ENCODE assay signal across 17 cellular contexts in the genomic region with DNA sequence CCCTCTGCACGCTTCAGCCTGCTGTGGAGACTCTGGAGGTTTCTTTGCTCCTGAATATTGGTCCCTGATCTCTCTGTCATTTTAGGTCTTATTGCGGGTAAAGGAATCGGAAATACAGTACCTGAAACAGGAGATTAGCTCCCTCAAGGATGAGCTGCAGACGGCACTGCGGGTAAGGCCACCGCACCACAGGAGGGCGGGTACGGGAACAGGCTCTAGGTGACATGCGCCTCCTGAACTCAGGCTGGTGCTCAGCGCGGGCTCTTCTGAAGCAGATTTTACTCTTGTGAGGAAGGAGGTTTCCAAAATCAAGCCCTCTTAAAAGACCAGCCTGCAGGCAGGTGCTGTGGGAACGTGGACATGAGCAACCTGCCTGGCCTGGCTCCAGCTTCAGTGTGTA. TPM values are rescaled to one million over a fixed set of nuclear protein-coding genes. Genes with fewer than 3 reads are reported as not detected.
DNase-seq lines count a peak whose midpoint lies in the region; ATAC-seq and TF ChIP-seq lines count a peak whose summit lies in the region.
"Had no signal": no experiment of that assay in that cellular context is flagged by ENCODE, and none has a peak within 500 bp of the region (broad histone marks: within the 10 kb centered on the region; RNA-seq: fewer than 3 reads in every experiment).

No MANE protein-coding gene starts in this region.

- no peak overlapping the region for H3K4me2 ChIP-seq in mammary epithelial cell (ENCODE audit: insufficient read depth, low read depth, low read length)

- H3K4me1 ChIP-seq in mammary epithelial cell (ENCODE audit: insufficient read depth, low read length) (peaks cover 13% of the 10 kb centered on the region), spleen (peaks cover 17 to 98% (median 54%) of the 10 kb centered on the region in 6 donors)
- H3K4me1 ChIP-seq: sigmoid colon had no signal

- no peaks in the 10 kb centered on the region for H4K20me1 ChIP-seq in mammary epithelial cell (ENCODE audit: insufficient read depth, low read length)

- no peak overlapping the region for H3K27ac ChIP-seq in mammary epithelial cell (ENCODE audit: insufficient read depth, low read depth, low read length)
- peak overlapping the region; percentile 14 to 78 (median 69) for H3K27ac ChIP-seq in spleen
- H3K27ac ChIP-seq: sigmoid colon, upper lobe of right lung had no signal

- H3K9ac ChIP-seq in mammary epithelial cell (ENCODE audit: insufficient read depth, low read length), result no peak overlapping the region

- no peak for ATAC-seq in activated naive CD8-positive, alpha-beta T cell treated with anti-CD3 and anti-CD28 coated beads, Interleukin-2, amount 10 ng/mL, durations not matched to agents 7 days and 5 days (ENCODE audit: low read depth)
- no peak for ATAC-seq in activated CD4-positive, CD25-positive, alpha-beta regulatory T cell treated with anti-CD3 and anti-CD28 coated beads, Interleukin-2, amount 50 U/mL, for 24 hours
- ATAC-seq: upper lobe of right lung had no signal

- H3K27me3 ChIP-seq in mammary epithelial cell (ENCODE audit: insufficient read depth, low read length) (no peaks in the 10 kb centered on the region), spleen (replicated peaks in 1 of 7) (no peaks in the 10 kb centered on the region)
- H3K27me3 ChIP-seq: sigmoid colon, upper lobe of right lung had no signal

- CTCF ChIA-PET in MCF 10A (lab: Yijun Ruan, JAX), result no interaction called here
- CTCF ChIA-PET in mammary epithelial cell (lab: Charles Lee; ENCODE audit: low non-redundant PET), result no interaction called here
- CTCF ChIA-PET in activated CD4-positive, alpha-beta T cell treated with anti-CD3 and anti-CD28 coated beads, Interleukin-2, amount 10 ng/mL, durations not matched to agents 7 days and 5 days (lab: Charles Lee), result interaction anchor here (1.1 to 1.5 kb wide), 2 partner anchors 16 to 24 kb away, joined by 3 to 5 read pairs; no protein-coding TSS in a partner anchor

- TF ChIP-seq CTCF in MCF 10A (IDR thresholded peaks at IDR 0.05; ENCODE audit: unreplicated experiment) (no peak), mammary epithelial cell (conservative IDR thresholded peaks at IDR 0.05 in 1 of 2, IDR thresholded peaks at IDR 0.05 in 1 of 2; ENCODE audit: extremely low read depth in 1 of 2, insufficient read depth in 1 of 2, low read depth in 1 of 2, low read length in 2 of 2) (no peak), spleen (IDR thresholded peaks at IDR 0.05 in 8 of 11, conservative IDR thresholded peaks at IDR 0.05 in 3 of 11) (no peak)

- H3K4me3 Mint-ChIP-seq in MCF 10A (ENCODE audit: unreplicated experiment), result no peak overlapping the region
- H3K4me3 Mint-ChIP-seq in activated CD4-positive, alpha-beta T cell treated with anti-CD3 and anti-CD28 coated beads, Interleukin-2, amount 10 ng/mL, durations not matched to agents 7 days and 5 days, result peak overlapping the region; percentile 64
- peak overlapping the region; percentile 48 for H3K4me3 Mint-ChIP-seq in activated naive CD8-positive, alpha-beta T cell treated with anti-CD3 and anti-CD28 coated beads, Interleukin-2, amount 10 ng/mL, durations not matched to agents 7 days and 5 days
- H3K4me3 Mint-ChIP-seq: mesothelial cell of epicardium had no signal

- no peak overlapping the region for H3K4me3 ChIP-seq in mammary epithelial cell (replicated peaks in 1 of 3; ENCODE audit: insufficient read depth in 1 of 3, low read depth in 2 of 3, low read length in 3 of 3)
- peak overlapping the region in 1 of 8 donors; percentile 18 for H3K4me3 ChIP-seq in spleen
- H3K4me3 ChIP-seq: sigmoid colon, upper lobe of right lung had no signal

- H3K9me3 Mint-ChIP-seq in MCF 10A (ENCODE audit: unreplicated experiment), result no peaks in the 10 kb centered on the region
- no peaks in the 10 kb centered on the region for H3K9me3 Mint-ChIP-seq in activated CD4-positive, alpha-beta T cell treated with anti-CD3 and anti-CD28 coated beads, Interleukin-2, amount 10 ng/mL, durations not matched to agents 7 days and 5 days
- H3K9me3 Mint-ChIP-seq in activated naive CD8-positive, alpha-beta T cell treated with anti-CD3 and anti-CD28 coated beads, Interleukin-2, amount 10 ng/mL, durations not matched to agents 7 days and 5 days, result no peaks in the 10 kb centered on the region
- H3K9me3 Mint-ChIP-seq: mesothelial cell of epicardium had no signal

- H3K36me3 ChIP-seq in mammary epithelial cell (ENCODE audit: insufficient read depth, low read length), result peaks cover 60% of the 10 kb centered on the region
- H3K36me3 ChIP-seq in spleen, result peaks cover 0 to 100% (median 95%) of the 10 kb centered on the region in 6 donors

- dilution Hi-C loops in mammary epithelial cell (cut with HindIII; ENCODE audit: low sequenced_read_pairs), result no loop called here

- no peaks in the 10 kb centered on the region for H3K4me1 Mint-ChIP-seq in MCF 10A (ENCODE audit: insufficient read depth, unreplicated experiment)
- H3K4me1 Mint-ChIP-seq in activated CD4-positive, alpha-beta T cell treated with anti-CD3 and anti-CD28 coated beads, Interleukin-2, amount 10 ng/mL, durations not matched to agents 7 days and 5 days, result peaks cover 93% of the 10 kb centered on the region
- peaks cover 46% of the 10 kb centered on the region for H3K4me1 Mint-ChIP-seq in activated naive CD8-positive, alpha-beta T cell treated with anti-CD3 and anti-CD28 coated beads, Interleukin-2, amount 10 ng/mL, durations not matched to agents 7 days and 5 days
- H3K4me1 Mint-ChIP-seq: mesothelial cell of epicardium had no signal

- H3K27me3 Mint-ChIP-seq in MCF 10A (ENCODE audit: insufficient read depth, unreplicated experiment), result no peaks in the 10 kb centered on the region
- H3K27me3 Mint-ChIP-seq in activated CD4-positive, alpha-beta T cell treated with anti-CD3 and anti-CD28 coated beads, Interleukin-2, amount 10 ng/mL, durations not matched to agents 7 days and 5 days, result no peaks in the 10 kb centered on the region
- no peaks in the 10 kb centered on the region for H3K27me3 Mint-ChIP-seq in activated naive CD8-positive, alpha-beta T cell treated with anti-CD3 and anti-CD28 coated beads, Interleukin-2, amount 10 ng/mL, durations not matched to agents 7 days and 5 days

- no peak for TF ChIP-seq POLR2A in spleen (IDR thresholded peaks at IDR 0.05)

- in situ Hi-C loops in mammary epithelial cell (cut with MboI; ENCODE audit: low sequenced_read_pairs in 2 of 2), result no loop called here

- peaks cover 80% of the 10 kb centered on the region for H3K36me3 Mint-ChIP-seq in MCF 10A (ENCODE audit: insufficient read depth, unreplicated experiment)
- H3K36me3 Mint-ChIP-seq in activated CD4-positive, alpha-beta T cell treated with anti-CD3 and anti-CD28 coated beads, Interleukin-2, amount 10 ng/mL, durations not matched to agents 7 days and 5 days (ENCODE audit: low read depth), result peaks cover 84% of the 10 kb centered on the region
- peaks cover 33% of the 10 kb centered on the region for H3K36me3 Mint-ChIP-seq in activated naive CD8-positive, alpha-beta T cell treated with anti-CD3 and anti-CD28 coated beads, Interleukin-2, amount 10 ng/mL, durations not matched to agents 7 days and 5 days

- H3K27ac Mint-ChIP-seq in MCF 10A (ENCODE audit: low read depth, unreplicated experiment), result peak overlapping the region; percentile 61
- peak overlapping the region; percentile 97 for H3K27ac Mint-ChIP-seq in activated CD4-positive, alpha-beta T cell treated with anti-CD3 and anti-CD28 coated beads, Interleukin-2, amount 10 ng/mL, durations not matched to agents 7 days and 5 days
- H3K27ac Mint-ChIP-seq in activated naive CD8-positive, alpha-beta T cell treated with anti-CD3 and anti-CD28 coated beads, Interleukin-2, amount 10 ng/mL, durations not matched to agents 7 days and 5 days, result peak overlapping the region; percentile 79
- H3K27ac Mint-ChIP-seq: mesothelial cell of epicardium had no signal

- no TSS peak for BruUV-seq in MCF 10A (replicated peaks; lab: Mats Ljungman, UMichigan)
- BruUV-seq in mammary epithelial cell (replicated peaks; lab: Mats Ljungman, UMichigan), result no TSS peak

- H3K9me3 ChIP-seq in mammary epithelial cell (replicated peaks; ENCODE audit: insufficient read depth, low read length) (no peaks in the 10 kb centered on the region), spleen (no peaks in the 10 kb centered on the region)
- H3K9me3 ChIP-seq: sigmoid colon, upper lobe of right lung had no signal

- WGBS in mammary epithelial cell (ENCODE audit: low coverage, missing lambda C conversion rate), result 91% methylated on average over 11 of the region's 12 CpGs
- WGBS in spleen, 5 donors, result 75 to 84% (median 79%) methylated on average over 11 to 12 of the region's 12 CpGs

- DNase-seq in MCF 10A (ENCODE audit: unreplicated experiment) (no peak), mammary epithelial cell (no peak), spleen (no peak), NCI-H69 (lab: John Stamatoyannopoulos, UW) (no peak), NCI-H2171 (lab: John Stamatoyannopoulos, UW) (no peak)
- DNase-seq in activated CD4-positive, alpha-beta T cell treated with anti-CD3 and anti-CD28 coated beads, Interleukin-2, amount 10 ng/mL, durations not matched to agents 7 days and 5 days, result peak; percentile 53
- no peak for DNase-seq in activated naive CD8-positive, alpha-beta T cell treated with anti-CD3 and anti-CD28 coated beads, Interleukin-2, amount 10 ng/mL, durations not matched to agents 7 days and 5 days
- DNase-seq: amygdala, EL, kidney glomerular epithelial cell, NCI-H2029 treated with DMSO at 0.1 percent for 48 hours, NCI-H524 treated with DMSO at 0.1 percent for 48 hours, sigmoid colon, upper lobe of right lung had no signal

- H3K79me2 ChIP-seq in mammary epithelial cell (ENCODE audit: insufficient read depth, low read length), result no peaks in the 10 kb centered on the region

- intact Hi-C loops in MCF 10A (cut with micrococcal nuclease) (no loop called here), mammary epithelial cell (cut with micrococcal nuclease) (no loop called here), spleen (cut with DNase I; ENCODE audit: low total_unique reads) (loop anchor here (10.0 kb wide), 1 partner anchor 58 kb away; a partner anchor contains a TSS)

- H2AFZ ChIP-seq in mammary epithelial cell (ENCODE audit: low read depth, low read length), result no peak overlapping the region

- POLR2A ChIA-PET in MCF 10A (lab: Yijun Ruan, JAX), result no interaction called here
- POLR2A ChIA-PET in activated CD4-positive, alpha-beta T cell treated with anti-CD3 and anti-CD28 coated beads, Interleukin-2, amount 10 ng/mL, durations not matched to agents 7 days and 5 days (lab: Charles Lee), result no interaction called here
- POLR2A ChIA-PET in activated naive CD8-positive, alpha-beta T cell treated with anti-CD3 and anti-CD28 coated beads, Interleukin-2, amount 10 ng/mL, durations not matched to agents 7 days and 5 days (lab: Charles Lee), result interaction anchor here (1.1 kb wide), 1 partner anchor 61 kb away, joined by 4 read pairs; a partner anchor contains a TSS

RNA-seq across cellular contexts. Expression of a gene that starts 29.8 kb away (rescaled TPM):
- total RNA-seq in MCF 10A (2022) (5.5 and 9.2 TPM in 2 replicates), mammary epithelial cell (1 to 10 TPM; 1.8 to 4.3 TPM), spleen (1 to 10 TPM; 1.4 to 5.6 (median 3.7) TPM)
- polyA plus RNA-seq in mammary epithelial cell (1.7 TPM), spleen (1 to 10 TPM; 2.2 to 3.9 (median 3.0) TPM)
- not detected for polyA minus RNA-seq in mammary epithelial cell
- 10 to 100 TPM; 10.9 to 11.8 TPM for total RNA-seq in activated CD4-positive, alpha-beta T cell treated with anti-CD3 and anti-CD28 coated beads, Interleukin-2, amount 10 ng/mL, durations not matched to agents 7 days and 5 days
- 1 to 10 TPM; 5.5 to 6.3 TPM for total RNA-seq in activated naive CD8-positive, alpha-beta T cell treated with anti-CD3 and anti-CD28 coated beads, Interleukin-2, amount 10 ng/mL, durations not matched to agents 7 days and 5 days
- total RNA-seq: OCI-LY7 had no signal
